Comparison of ENCODE assay signal across 10 cellular contexts in genomic region chr20:47543006-47543431, GRCh38. TPM values are rescaled to one million over a fixed set of nuclear protein-coding genes. Genes with fewer than 3 reads are reported as not detected.
DNase-seq lines count a peak whose midpoint lies in the region; ATAC-seq and TF ChIP-seq lines count a peak whose summit lies in the region.
"Had no signal": no experiment of that assay in that cellular context is flagged by ENCODE, and none has a peak within 500 bp of the region (broad histone marks: within the 10 kb centered on the region; RNA-seq: fewer than 3 reads in every experiment).

No MANE protein-coding gene starts in this region.

- H3K4me3 Mint-ChIP-seq in activated CD4-positive, alpha-beta T cell treated with anti-CD3 and anti-CD28 coated beads, Interleukin-2, amount 10 ng/mL, durations not matched to agents 24 days and 14 days, result no peak overlapping the region
- no peak overlapping the region for H3K4me3 Mint-ChIP-seq in endothelial cell (ENCODE audit: unreplicated experiment)

- H3K4me1 Mint-ChIP-seq in activated CD4-positive, alpha-beta T cell treated with anti-CD3 and anti-CD28 coated beads, Interleukin-2, amount 10 ng/mL, durations not matched to agents 24 days and 14 days, result peaks cover 54% of the 10 kb centered on the region
- peaks cover 15% of the 10 kb centered on the region for H3K4me1 Mint-ChIP-seq in endothelial cell (ENCODE audit: unreplicated experiment)

- no peaks in the 10 kb centered on the region for H3K9me3 ChIP-seq in ovary

- ATAC-seq in GM18907 (IDR thresholded peaks at IDR 0.05; ENCODE audit: unreplicated experiment), result no peak
- ATAC-seq: Right ventricle myocardium inferior had no signal

- WGBS in ovary, 3 donors, result 31 to 56% (median 38%) methylated on average over 1 of the region's 1 CpG

- intact Hi-C loops in activated CD4-positive, alpha-beta T cell treated with anti-CD3 and anti-CD28 coated beads, Interleukin-2, amount 10 ng/mL, durations not matched to agents 24 days and 14 days (cut with micrococcal nuclease), result no loop called here
- intact Hi-C loops in ovary (cut with DNase I), result no loop called here

- TF ChIP-seq POLR2A in ovary (IDR thresholded peaks at IDR 0.05), result no peak

- no peaks in the 10 kb centered on the region for H3K9me3 Mint-ChIP-seq in activated CD4-positive, alpha-beta T cell treated with anti-CD3 and anti-CD28 coated beads, Interleukin-2, amount 10 ng/mL, durations not matched to agents 24 days and 14 days
- H3K9me3 Mint-ChIP-seq in endothelial cell (ENCODE audit: unreplicated experiment), result no peaks in the 10 kb centered on the region

- DNase-seq in activated CD4-positive, alpha-beta T cell treated with anti-CD3 and anti-CD28 coated beads, Interleukin-2, amount 10 ng/mL, durations not matched to agents 24 days and 14 days, result no peak
- no peak for DNase-seq in activated CD4-positive, alpha-beta T cell treated with anti-CD3 and anti-CD28 coated beads for 4 hours
- DNase-seq in LHCN-M2 (ENCODE audit: low read depth) (peak; percentile 48), brain microvascular endothelial cell (peak; percentile 45), renal cortical epithelial cell (ENCODE audit: low read depth) (peak; percentile 77), endothelial cell (ENCODE audit: low spot score) (no peak), ovary (no peak)
- DNase-seq: KG1 had no signal

- H3K4me3 ChIP-seq in brain microvascular endothelial cell (ENCODE audit: low read depth, low read length) (no peak overlapping the region), ovary (no peak overlapping the region)

- H3K27ac Mint-ChIP-seq in activated CD4-positive, alpha-beta T cell treated with anti-CD3 and anti-CD28 coated beads, Interleukin-2, amount 10 ng/mL, durations not matched to agents 24 days and 14 days, result peak overlapping the region; percentile 52
- no peak overlapping the region for H3K27ac Mint-ChIP-seq in endothelial cell (ENCODE audit: unreplicated experiment)

- no peaks in the 10 kb centered on the region for H3K27me3 Mint-ChIP-seq in activated CD4-positive, alpha-beta T cell treated with anti-CD3 and anti-CD28 coated beads, Interleukin-2, amount 10 ng/mL, durations not matched to agents 24 days and 14 days
- H3K27me3 Mint-ChIP-seq in endothelial cell (ENCODE audit: unreplicated experiment), result no peaks in the 10 kb centered on the region

- H3K36me3 Mint-ChIP-seq in activated CD4-positive, alpha-beta T cell treated with anti-CD3 and anti-CD28 coated beads, Interleukin-2, amount 10 ng/mL, durations not matched to agents 24 days and 14 days (ENCODE audit: low read depth), result peaks cover 30% of the 10 kb centered on the region
- no peaks in the 10 kb centered on the region for H3K36me3 Mint-ChIP-seq in endothelial cell (ENCODE audit: low read depth, unreplicated experiment)

- no peaks in the 10 kb centered on the region for H3K36me3 ChIP-seq in brain microvascular endothelial cell (replicated peaks)
- no peaks in the 10 kb centered on the region for H3K36me3 ChIP-seq in ovary

- TF ChIP-seq EP300 in ovary (IDR thresholded peaks at IDR 0.05), result no peak

- peaks cover 9% of the 10 kb centered on the region for H3K4me1 ChIP-seq in ovary (ENCODE audit: insufficient read depth)

- TF ChIP-seq CTCF in brain microvascular endothelial cell (IDR thresholded peaks at IDR 0.05; ENCODE audit: low read depth, low read length, missing control alignments) (no peak), endothelial cell (IDR thresholded peaks at IDR 0.05; ENCODE audit: unreplicated experiment) (no peak), ovary (IDR thresholded peaks at IDR 0.05) (no peak)

- H3K27ac ChIP-seq in brain microvascular endothelial cell, result peak overlapping the region; percentile 7
- H3K27ac ChIP-seq in ovary, result no peak overlapping the region

- H3K27me3 ChIP-seq in brain microvascular endothelial cell (replicated peaks) (no peaks in the 10 kb centered on the region), ovary (no peaks in the 10 kb centered on the region)

- in situ Hi-C loops in brain microvascular endothelial cell (cut with HindIII; ENCODE audit: low pct_ligation_motif_present, low sequenced_read_pairs), result no loop called here

RNA-seq across cellular contexts. Expression of gene NCOA3, which starts 41.3 kb away (rescaled TPM):
- total RNA-seq in activated CD4-positive, alpha-beta T cell treated with anti-CD3 and anti-CD28 coated beads, Interleukin-2, amount 10 ng/mL, durations not matched to agents 24 days and 14 days, result 140 TPM in 2 replicates
- total RNA-seq in LHCN-M2 (2014; rRNA removed), result 16.1 and 17.5 TPM in 2 replicates
- 6.5 TPM for polyA plus RNA-seq in LHCN-M2 (2012)
- total RNA-seq in renal cortical epithelial cell, result 28.3 and 39.1 TPM in 2 replicates
- total RNA-seq in endothelial cell (ENCODE audit: unreplicated experiment), result 54.8 TPM
- total RNA-seq in ovary, result 10 to 100 TPM; 19.9 to 32.4 (median 26.5) TPM
- polyA plus RNA-seq in ovary, result 10 to 100 TPM in 1 of 2 donors, 1 to 10 TPM in 1; 8.2 to 21.3 TPM

Comparison
In these comparisons a context has a peak if more than half of its experiments do, and no peak if none do; other contexts are left out.
1. DNase-seq: peak in LHCN-M2 (single experiment), brain microvascular endothelial cell (single experiment) and renal cortical epithelial cell (single experiment); none in activated CD4-positive, alpha-beta T cell treated with anti-CD3 and anti-CD28 coated beads, Interleukin-2, amount 10 ng/mL, durations not matched to agents 24 days and 14 days (single experiment), activated CD4-positive, alpha-beta T cell treated with anti-CD3 and anti-CD28 coated beads for 4 hours (0 of 2), endothelial cell (single experiment) and ovary (0 of 5).